In the genomic region with DNA sequence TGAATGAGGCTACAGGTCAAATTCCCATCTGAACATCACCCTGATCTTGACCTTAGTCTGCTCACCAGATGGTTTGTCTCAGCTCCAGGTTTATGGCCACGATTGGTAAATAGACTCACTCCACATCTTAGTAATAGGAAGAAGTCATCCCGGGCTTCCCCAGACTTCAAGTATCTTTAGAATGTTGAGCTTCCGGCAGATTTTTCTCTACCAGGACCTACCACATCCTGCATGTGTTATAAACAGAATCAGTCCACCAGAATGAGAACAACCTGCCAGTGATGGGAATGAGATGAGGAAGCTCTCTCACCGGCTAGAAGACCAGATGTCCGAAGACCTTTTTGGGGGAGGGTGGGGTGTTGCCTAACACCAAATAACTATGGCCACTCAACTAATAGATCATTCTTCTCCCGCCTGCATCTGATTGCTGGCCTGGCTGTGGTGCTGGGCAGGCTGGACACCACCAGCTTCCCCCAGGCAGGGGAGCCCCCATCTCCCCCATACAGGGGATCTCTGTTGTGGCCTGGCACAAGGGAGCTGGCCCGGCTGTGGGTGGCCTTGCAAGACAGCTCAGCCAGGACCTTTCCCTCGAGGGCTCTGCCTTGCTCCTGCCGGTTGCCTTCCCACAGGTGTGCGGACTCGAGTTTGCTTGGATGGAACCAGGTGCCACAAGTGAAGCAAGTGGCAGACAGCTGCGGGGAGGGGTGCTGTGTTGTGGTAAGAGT, we compare ENCODE assay signal across 10 cellular contexts.
A peak's percentile ranks its signal among the peaks of the same experiment; 100 is the strongest.
DNase-seq lines count a peak whose midpoint lies in the region; ATAC-seq and TF ChIP-seq lines count a peak whose summit lies in the region.
"Had no signal": no experiment of that assay in that cellular context is flagged by ENCODE, and none has a peak within 500 bp of the region (broad histone marks: within the 10 kb centered on the region; RNA-seq: fewer than 3 reads in every experiment).

No MANE protein-coding gene starts in this region.

- H3K36me3 ChIP-seq in transverse colon: no peaks in the 10 kb centered on the region
- H3K36me3 ChIP-seq in spleen: no peaks in the 10 kb centered on the region

- ATAC-seq in activated B cell treated with CpG ODN at 0.5 μM for 24 hours (ENCODE audit: low read depth): no peak

- 64 to 67% methylated on average over 6 to 12 of the region's 12 CpGs for WGBS in transverse colon (ENCODE audit: low coverage in 1 of 2), 2 donors
- 38 to 49% (median 41%) methylated on average over 9 to 12 of the region's 12 CpGs for WGBS in spleen, 5 donors

- H3K27ac ChIP-seq in transverse colon (peak overlapping the region; percentile 38 to 74 (median 68)), spleen (peak overlapping the region in 2 of 8 donors; percentile 4 to 44)

- POLR2A ChIA-PET in activated B cell treated with CpG ODN at 0.5 μM for 24 hours (lab: Charles Lee): interaction anchor here (0.7 kb wide), 1 partner anchor 37 kb away, joined by 3 read pairs; no protein-coding TSS in a partner anchor

- in situ Hi-C loops in transverse colon (cut with MboI; ENCODE audit: low pct_ligation_motif_present in 1 of 4, low pct_unique_long_range_greater_than_20kb in 1 of 4, low sequenced_read_pairs in 3 of 4): no loop called here

- peaks cover 3 to 35% (median 15%) of the 10 kb centered on the region in 4 donors for H3K4me1 ChIP-seq in transverse colon
- H3K4me1 ChIP-seq in spleen: peaks cover 19 to 67% (median 46%) of the 10 kb centered on the region in 6 donors

- peak overlapping the region; percentile 35 for H3K4me3 Mint-ChIP-seq in activated naive CD4-positive, alpha-beta T cell treated with anti-CD3 and anti-CD28 coated beads for 36 hours
- H3K4me3 Mint-ChIP-seq in activated B cell treated with CpG ODN at 0.5 μM for 24 hours: peak overlapping the region; percentile 46

- intact Hi-C loops in activated naive CD4-positive, alpha-beta T cell treated with anti-CD3 and anti-CD28 coated beads for 36 hours (cut with micrococcal nuclease): loop anchor here (1.0 to 10.0 kb wide), 4 partner anchors 50 to 593 kb away; no protein-coding TSS in a partner anchor
- intact Hi-C loops in activated B cell treated with CpG ODN at 0.5 μM for 24 hours (cut with micrococcal nuclease) (loop anchor here (2.0 kb wide), 1 partner anchor 21 kb away; no protein-coding TSS in a partner anchor), transverse colon (cut with DNase I; ENCODE audit: low total_unique reads) (no loop called here), spleen (cut with DNase I; ENCODE audit: low total_unique reads) (no loop called here), posterior vena cava (cut with DNase I) (no loop called here)

- H3K9me3 ChIP-seq in transverse colon: no peaks in the 10 kb centered on the region
- no peaks in the 10 kb centered on the region for H3K9me3 ChIP-seq in spleen

- peaks cover 53% of the 10 kb centered on the region for H3K27me3 Mint-ChIP-seq in activated naive CD4-positive, alpha-beta T cell treated with anti-CD3 and anti-CD28 coated beads for 36 hours (ENCODE audit: low read depth)
- peaks cover 10% of the 10 kb centered on the region for H3K27me3 Mint-ChIP-seq in activated B cell treated with CpG ODN at 0.5 μM for 24 hours

- H3K9me3 Mint-ChIP-seq in activated naive CD4-positive, alpha-beta T cell treated with anti-CD3 and anti-CD28 coated beads for 36 hours: no peaks in the 10 kb centered on the region
- no peaks in the 10 kb centered on the region for H3K9me3 Mint-ChIP-seq in activated B cell treated with CpG ODN at 0.5 μM for 24 hours

- no peak for TF ChIP-seq POLR2A in transverse colon (IDR thresholded peaks at IDR 0.05)
- no peak for TF ChIP-seq POLR2A in spleen (IDR thresholded peaks at IDR 0.05)

- peak; percentile 69 for DNase-seq in activated naive CD4-positive, alpha-beta T cell treated with anti-CD3 and anti-CD28 coated beads for 36 hours
- no peak for DNase-seq in activated naive CD4-positive, alpha-beta T cell treated with Interleukin-2 at 50 U/mL for 16 hours
- no peak for DNase-seq in activated B cell treated with CpG ODN at 0.5 μM for 24 hours
- DNase-seq in foreskin fibroblast: peak; percentile 95 to 96
- peak; percentile 28 for DNase-seq in transverse colon
- DNase-seq in spleen: no peak
- no peak for DNase-seq in NCI-H1092 (lab: John Stamatoyannopoulos, UW)
- DNase-seq in posterior vena cava (ENCODE audit: low spot score): no peak
- DNase-seq: GOT3, SHP77 had no signal

- H3K27me3 ChIP-seq in transverse colon (no peaks in the 10 kb centered on the region), spleen (replicated peaks in 1 of 7) (peaks cover 0 to 63% (median 0%) of the 10 kb centered on the region in 7 donors)

- CTCF ChIA-PET in activated naive CD4-positive, alpha-beta T cell treated with anti-CD3 and anti-CD28 coated beads for 36 hours (lab: Charles Lee): interaction anchor here (1.4 kb wide), 1 partner anchor 89 kb away, joined by 4 read pairs; the partner anchor contains the start of gene SH3RF3
- CTCF ChIA-PET in activated B cell treated with CpG ODN at 0.5 μM for 24 hours (lab: Charles Lee): no interaction called here

- TF ChIP-seq EP300 in transverse colon (IDR thresholded peaks at IDR 0.05; ENCODE audit: low read depth): no peak

- peak overlapping the region; percentile 15 for H3K27ac Mint-ChIP-seq in activated naive CD4-positive, alpha-beta T cell treated with anti-CD3 and anti-CD28 coated beads for 36 hours
- H3K27ac Mint-ChIP-seq in activated B cell treated with CpG ODN at 0.5 μM for 24 hours: no peak overlapping the region

- H3K4me3 ChIP-seq in foreskin fibroblast (ENCODE audit: low read depth in 1 of 2, low read length in 2 of 2) (no peak overlapping the region), transverse colon (no peak overlapping the region), spleen (no peak overlapping the region)

- no peak for TF ChIP-seq CTCF in activated B cell treated with CpG ODN at 0.5 μM for 24 hours (IDR thresholded peaks at IDR 0.05)
- no peak for TF ChIP-seq CTCF in foreskin fibroblast (IDR thresholded peaks at IDR 0.05; ENCODE audit: low read depth, low read length)
- TF ChIP-seq CTCF in transverse colon (IDR thresholded peaks at IDR 0.05): no peak
- no peak for TF ChIP-seq CTCF in spleen (IDR thresholded peaks at IDR 0.05 in 8 of 11, conservative IDR thresholded peaks at IDR 0.05 in 3 of 11)

- H3K4me1 Mint-ChIP-seq in activated naive CD4-positive, alpha-beta T cell treated with anti-CD3 and anti-CD28 coated beads for 36 hours (ENCODE audit: low read depth): peaks cover 57% of the 10 kb centered on the region
- peaks cover 63% of the 10 kb centered on the region for H3K4me1 Mint-ChIP-seq in activated B cell treated with CpG ODN at 0.5 μM for 24 hours

- H3K36me3 Mint-ChIP-seq in activated naive CD4-positive, alpha-beta T cell treated with anti-CD3 and anti-CD28 coated beads for 36 hours (ENCODE audit: low read depth): no peaks in the 10 kb centered on the region
- no peaks in the 10 kb centered on the region for H3K36me3 Mint-ChIP-seq in activated B cell treated with CpG ODN at 0.5 μM for 24 hours (ENCODE audit: low read depth)

Comparison
In these comparisons a context has a peak if more than half of its experiments do, and no peak if none do; other contexts are left out.
1. DNase-seq: peak in activated naive CD4-positive, alpha-beta T cell treated with anti-CD3 and anti-CD28 coated beads for 36 hours (single experiment), foreskin fibroblast (2 of 2) and transverse colon (single experiment); none in activated naive CD4-positive, alpha-beta T cell treated with Interleukin-2 at 50 U/mL for 16 hours (single experiment), activated B cell treated with CpG ODN at 0.5 μM for 24 hours (single experiment), spleen (single experiment), NCI-H1092 (single experiment) and posterior vena cava (single experiment).
2. intact Hi-C loops: an anchor here in activated naive CD4-positive, alpha-beta T cell treated with anti-CD3 and anti-CD28 coated beads for 36 hours (1.0 to 10.0 kb wide) and activated B cell treated with CpG ODN at 0.5 μM for 24 hours (2.0 kb wide); none called in transverse colon, spleen and posterior vena cava.